24 cellular contexts compared by ENCODE assay signal in genomic region chr14:68728342-68729106, GRCh38.
DNase-seq lines count a peak whose midpoint lies in the region; ATAC-seq and TF ChIP-seq lines count a peak whose summit lies in the region.
"Had no signal": no experiment of that assay in that cellular context is flagged by ENCODE, and none has a peak within 500 bp of the region (broad histone marks: within the 10 kb centered on the region; RNA-seq: fewer than 3 reads in every experiment).

No MANE protein-coding gene starts in this region.

- DNase-seq in right cardiac atrium (no peak), right atrium auricular region (ENCODE audit: low spot score) (no peak), mesenchymal stem cell (no peak), upper lobe of right lung (no peak), RWPE1 (ENCODE audit: low spot score) (no peak), adrenal gland (no peak)
- no peak for DNase-seq in activated naive CD8-positive, alpha-beta T cell treated with anti-CD3 and anti-CD28 coated beads, Interleukin-2, amount 50 U/mL, for 24 hours
- DNase-seq: amniotic stem cell; COR-L47; EL; Karpas-422; NCI-H1694 treated with DMSO at 0.1 percent for 48 hours; NCI-H774; nephron progenitor cell; PC-3; posterior cingulate gyrus; SJCRH30; stimulated activated CD4-positive, alpha-beta T cell treated with anti-CD3 and anti-CD28 coated beads, Interleukin-1b, Interleukin-23, amount 100 ng/mL, for 48 hours; stimulated activated naive CD4-positive, alpha-beta T cell treated with Interleukin-2 at 50 U/mL for 16 hours had no signal

- no peaks in the 10 kb centered on the region for H3K9me3 Mint-ChIP-seq in activated naive CD8-positive, alpha-beta T cell treated with anti-CD3 and anti-CD28 coated beads, Interleukin-2, amount 50 U/mL, for 24 hours
- H3K9me3 Mint-ChIP-seq: nephron progenitor cell, type B pancreatic cell had no signal

- H3K4me1 ChIP-seq in right cardiac atrium (ENCODE audit: control insufficient read depth, insufficient read depth, low read length) (peaks cover 15% of the 10 kb centered on the region), right atrium auricular region (peaks cover 0 to 40% of the 10 kb centered on the region in 2 donors), mesenchymal stem cell (ENCODE audit: control insufficient read depth, insufficient read depth, low read depth, low read length) (peaks cover 2% of the 10 kb centered on the region), upper lobe of right lung (peaks cover 8% of the 10 kb centered on the region), adrenal gland (replicated peaks in 1 of 2) (no peaks in the 10 kb centered on the region)

- no peak overlapping the region for H2AFZ ChIP-seq in mesenchymal stem cell (ENCODE audit: low read depth, low read length)
- H2AFZ ChIP-seq: hepatocyte had no signal

- H3K9ac ChIP-seq in mesenchymal stem cell (ENCODE audit: low read length): no peak overlapping the region

- H3K27ac ChIP-seq in right cardiac atrium (ENCODE audit: low read length) (peak overlapping the region; percentile 6), right atrium auricular region (peak overlapping the region in 1 of 2 donors; percentile 19), mesenchymal stem cell (ENCODE audit: low read length, poor library complexity, severe bottlenecking) (no peak overlapping the region), upper lobe of right lung (peak overlapping the region; percentile 14), RWPE1 (no peak overlapping the region), adrenal gland (no peak overlapping the region)
- H3K27ac ChIP-seq: hepatocyte, SJCRH30, VCaP had no signal

- H3K36me3 ChIP-seq in right atrium auricular region (no peaks in the 10 kb centered on the region), mesenchymal stem cell (ENCODE audit: control insufficient read depth in 1 of 2, insufficient read depth in 2 of 2, low read depth in 1 of 2, low read length in 2 of 2) (no peaks in the 10 kb centered on the region), upper lobe of right lung (no peaks in the 10 kb centered on the region), adrenal gland (replicated peaks in 1 of 2) (no peaks in the 10 kb centered on the region)
- H3K36me3 ChIP-seq: SJCRH30 had no signal

- H3K9me3 ChIP-seq in right cardiac atrium (ENCODE audit: control insufficient read depth, low read length): no peaks in the 10 kb centered on the region
- no peaks in the 10 kb centered on the region for H3K9me3 ChIP-seq in right atrium auricular region
- no peaks in the 10 kb centered on the region for H3K9me3 ChIP-seq in mesenchymal stem cell (ENCODE audit: control insufficient read depth, low read length)
- no peaks in the 10 kb centered on the region for H3K9me3 ChIP-seq in upper lobe of right lung
- H3K9me3 ChIP-seq in adrenal gland (replicated peaks in 1 of 3): no peaks in the 10 kb centered on the region
- H3K9me3 ChIP-seq: SJCRH30 had no signal

- peak overlapping the region in 1 of 2 experiments; percentile 67 for H2BK12ac ChIP-seq in mesenchymal stem cell (ENCODE audit: low read length in 2 of 2)

- no peak overlapping the region for H2AK5ac ChIP-seq in mesenchymal stem cell (ENCODE audit: low read length, severe bottlenecking)

- H3K4ac ChIP-seq in mesenchymal stem cell (ENCODE audit: low read depth in 1 of 2, low read length in 2 of 2): no peak overlapping the region

- WGBS in right cardiac atrium: 87% methylated on average over 10 of the region's 10 CpGs
- 84% methylated on average over 7 of the region's 10 CpGs for WGBS in mesenchymal stem cell
- WGBS in adrenal gland, 4 donors: 80 to 94% (median 91%) methylated on average over 10 of the region's 10 CpGs

- CTCF ChIA-PET in RWPE1 (lab: Yijun Ruan, JAX): no interaction called here

- H3K4me3 Mint-ChIP-seq in activated naive CD8-positive, alpha-beta T cell treated with anti-CD3 and anti-CD28 coated beads, Interleukin-2, amount 50 U/mL, for 24 hours: no peak overlapping the region
- H3K4me3 Mint-ChIP-seq: nephron progenitor cell, type B pancreatic cell had no signal

- peak overlapping the region; percentile 11 for H2BK120ac ChIP-seq in mesenchymal stem cell (ENCODE audit: low read depth, low read length)

- peaks cover 55% of the 10 kb centered on the region for H3K4me1 Mint-ChIP-seq in activated naive CD8-positive, alpha-beta T cell treated with anti-CD3 and anti-CD28 coated beads, Interleukin-2, amount 50 U/mL, for 24 hours

- H3K27me3 ChIP-seq in right cardiac atrium (ENCODE audit: control insufficient read depth, insufficient read depth) (no peaks in the 10 kb centered on the region), right atrium auricular region (no peaks in the 10 kb centered on the region), mesenchymal stem cell (ENCODE audit: control insufficient read depth in 1 of 2, insufficient read depth in 1 of 2, low read length in 2 of 2) (no peaks in the 10 kb centered on the region), upper lobe of right lung (no peaks in the 10 kb centered on the region), adrenal gland (no peaks in the 10 kb centered on the region)
- H3K27me3 ChIP-seq: hepatocyte, SJCRH30 had no signal

- H3K27ac Mint-ChIP-seq in activated naive CD8-positive, alpha-beta T cell treated with anti-CD3 and anti-CD28 coated beads, Interleukin-2, amount 50 U/mL, for 24 hours: no peak overlapping the region
- H3K27ac Mint-ChIP-seq: nephron progenitor cell, type B pancreatic cell had no signal

- H4K8ac ChIP-seq in mesenchymal stem cell (ENCODE audit: low read length): no peak overlapping the region

- no peaks in the 10 kb centered on the region for H3K36me3 Mint-ChIP-seq in activated naive CD8-positive, alpha-beta T cell treated with anti-CD3 and anti-CD28 coated beads, Interleukin-2, amount 50 U/mL, for 24 hours (ENCODE audit: low read depth)
- H3K36me3 Mint-ChIP-seq: type B pancreatic cell had no signal

- TF ChIP-seq POLR2A in adrenal gland (IDR thresholded peaks at IDR 0.05): no peak

- H3K79me1 ChIP-seq in mesenchymal stem cell (replicated peaks; ENCODE audit: low read length, poor library complexity, severe bottlenecking): no peaks in the 10 kb centered on the region

- H2BK15ac ChIP-seq in mesenchymal stem cell (ENCODE audit: low read depth, poor library complexity, severe bottlenecking): no peak overlapping the region

- H3K4me3 ChIP-seq in right cardiac atrium (ENCODE audit: low read length) (no peak overlapping the region), right atrium auricular region (no peak overlapping the region), mesenchymal stem cell (ENCODE audit: insufficient read depth in 1 of 2, low read depth in 1 of 2, low read length in 2 of 2) (no peak overlapping the region), upper lobe of right lung (no peak overlapping the region), adrenal gland (no peak overlapping the region)
- H3K4me3 ChIP-seq: hepatocyte, SJCRH30 had no signal

- H4K91ac ChIP-seq in mesenchymal stem cell (ENCODE audit: low read length): no peak overlapping the region

- POLR2A ChIA-PET in RWPE1 (lab: Yijun Ruan, JAX; ENCODE audit: low non-redundant PET): no interaction called here

- ATAC-seq in right cardiac atrium: no peak
- peak; percentile 30 for ATAC-seq in activated naive CD8-positive, alpha-beta T cell treated with anti-CD3 and anti-CD28 coated beads, Interleukin-2, amount 50 U/mL, for 24 hours
- peak; percentile 44 for ATAC-seq in upper lobe of right lung
- ATAC-seq in HG03135 (IDR thresholded peaks at IDR 0.05; ENCODE audit: unreplicated experiment): no peak
- ATAC-seq: HCT116, PC-3 had no signal

- H3K14ac ChIP-seq in mesenchymal stem cell (ENCODE audit: low read length in 2 of 2): no peak overlapping the region

- no peak overlapping the region for H3K4me2 ChIP-seq in mesenchymal stem cell (ENCODE audit: low read length, poor library complexity, severe bottlenecking)
- H3K4me2 ChIP-seq: hepatocyte had no signal

- intact Hi-C loops in right cardiac atrium (cut with DNase I): no loop called here
- intact Hi-C loops in upper lobe of right lung (cut with DNase I): no loop called here
- intact Hi-C loops in adrenal gland (cut with DNase I): no loop called here

- TF ChIP-seq CTCF in right atrium auricular region (IDR thresholded peaks at IDR 0.05) (no peak), upper lobe of right lung (IDR thresholded peaks at IDR 0.05) (no peak), RWPE1 (conservative IDR thresholded peaks at IDR 0.05; ENCODE audit: low read depth) (no peak), adrenal gland (IDR thresholded peaks at IDR 0.05) (no peak)

- no peak overlapping the region for H2BK5ac ChIP-seq in mesenchymal stem cell (ENCODE audit: low read depth, low read length, poor library complexity, severe bottlenecking)

- H3K18ac ChIP-seq in mesenchymal stem cell (ENCODE audit: low read depth in 1 of 2, low read length in 2 of 2): peak overlapping the region in 1 of 2 experiments; percentile 35

- H3K27me3 Mint-ChIP-seq in activated naive CD8-positive, alpha-beta T cell treated with anti-CD3 and anti-CD28 coated beads, Interleukin-2, amount 50 U/mL, for 24 hours: no peaks in the 10 kb centered on the region
- H3K27me3 Mint-ChIP-seq: type B pancreatic cell had no signal

- no peak overlapping the region for H3K23ac ChIP-seq in mesenchymal stem cell (ENCODE audit: low read length in 2 of 2)

Comparison
In these comparisons a context has a peak if more than half of its experiments do, and no peak if none do; other contexts are left out.
1. ATAC-seq: peak in activated naive CD8-positive, alpha-beta T cell treated with anti-CD3 and anti-CD28 coated beads, Interleukin-2, amount 50 U/mL, for 24 hours (single experiment) and upper lobe of right lung (single experiment); none in right cardiac atrium (0 of 2) and HG03135 (single experiment).
2. H3K27ac ChIP-seq: peak in right cardiac atrium (single experiment) and upper lobe of right lung (single experiment); none in mesenchymal stem cell (single experiment), RWPE1 (single experiment) and adrenal gland (0 of 5).